15 cellular contexts compared by ENCODE assay signal in the genomic region with DNA sequence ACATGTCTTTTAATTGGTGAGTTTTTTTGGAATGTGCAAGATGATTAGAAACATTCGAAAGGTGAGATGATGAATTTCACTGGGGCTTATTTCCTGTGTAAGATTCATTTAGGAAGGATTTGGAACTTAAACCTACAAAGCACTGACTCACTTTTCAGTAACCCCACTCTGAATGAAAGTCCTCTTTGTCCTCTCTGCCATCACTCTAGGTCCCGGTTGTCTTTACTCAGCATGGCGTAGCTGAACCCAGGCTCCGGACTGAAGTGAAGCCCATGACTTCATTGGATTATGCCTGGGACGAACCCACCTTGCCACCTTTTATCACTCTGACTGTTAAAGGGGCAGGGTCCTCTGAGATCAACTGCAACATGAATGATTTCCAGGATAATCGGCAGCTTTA.
DNase-seq lines count a peak whose midpoint lies in the region; ATAC-seq, FAIRE-seq and TF ChIP-seq lines count a peak whose summit lies in the region.
"Had no signal": no experiment of that assay in that cellular context is flagged by ENCODE, and none has a peak within 500 bp of the region (broad histone marks: within the 10 kb centered on the region; RNA-seq: fewer than 3 reads in every experiment).

No MANE protein-coding gene starts in this region.

- no peak overlapping the region for H3K9ac ChIP-seq in astrocyte (ENCODE audit: low read length)
- H3K9ac ChIP-seq in kidney (ENCODE audit: low read length in 2 of 2): no peak overlapping the region

- H3K9me3 Mint-ChIP-seq in astrocyte (ENCODE audit: unreplicated experiment): no peaks in the 10 kb centered on the region
- H3K9me3 Mint-ChIP-seq in nephron: no peaks in the 10 kb centered on the region
- H3K9me3 Mint-ChIP-seq: CD8-positive, alpha-beta T cell; IgD-negative memory B cell had no signal

- DNase-seq in ELR (ENCODE audit: low read depth): peak; percentile 13
- peak; percentile 12 for DNase-seq in M059J (ENCODE audit: low read depth)
- DNase-seq in astrocyte (ENCODE audit: low read depth): peak; percentile 26
- no peak for DNase-seq in anterior cingulate cortex (lab: John Stamatoyannopoulos, UW)
- DNase-seq in kidney: no peak
- DNase-seq: BE2C; CD8-positive, alpha-beta T cell; NCI-H1417; NCI-H1930; NCI-H2171; NCI-H774; SHP77 treated with DMSO at 0.1 percent for 48 hours had no signal

- TF ChIP-seq CTCF in astrocyte (IDR thresholded peaks at IDR 0.05; ENCODE audit: insufficient read depth, low read depth, low read length) (no peak), nephron (IDR thresholded peaks at IDR 0.05; ENCODE audit: unreplicated experiment in 3 of 3) (no peak), kidney (IDR thresholded peaks at IDR 0.05; ENCODE audit: borderline replicate concordance, extremely low read depth, insufficient read depth) (no peak)

- H3K27me3 Mint-ChIP-seq in astrocyte (ENCODE audit: low read depth, unreplicated experiment) (no peaks in the 10 kb centered on the region), nephron (ENCODE audit: low read depth) (no peaks in the 10 kb centered on the region)
- H3K27me3 Mint-ChIP-seq: IgD-negative memory B cell had no signal

- H3K27ac Mint-ChIP-seq in astrocyte (ENCODE audit: unreplicated experiment): no peak overlapping the region
- peak overlapping the region; percentile 55 to 80 (median 56) for H3K27ac Mint-ChIP-seq in nephron
- H3K27ac Mint-ChIP-seq: CD8-positive, alpha-beta T cell; IgD-negative memory B cell had no signal

- no peaks in the 10 kb centered on the region for H4K20me1 ChIP-seq in astrocyte (ENCODE audit: insufficient read depth, low read length)

- H3K9me3 ChIP-seq in astrocyte (ENCODE audit: insufficient read depth, low read depth, low read length) (no peaks in the 10 kb centered on the region), kidney (ENCODE audit: control insufficient read depth in 1 of 2, low read length in 2 of 2) (no peaks in the 10 kb centered on the region)
- H3K9me3 ChIP-seq: BE2C had no signal

- H3K4me1 Mint-ChIP-seq in astrocyte (ENCODE audit: low read depth, unreplicated experiment) (no peaks in the 10 kb centered on the region), nephron (peaks cover 40% of the 10 kb centered on the region)
- H3K4me1 Mint-ChIP-seq: IgD-negative memory B cell had no signal

- H2AFZ ChIP-seq in astrocyte (ENCODE audit: low read depth, low read length): no peak overlapping the region

- peak overlapping the region; percentile 15 for H3K4me2 ChIP-seq in astrocyte (ENCODE audit: low read length)

- no peaks in the 10 kb centered on the region for H3K27me3 ChIP-seq in astrocyte (ENCODE audit: insufficient read depth, low read length)
- H3K27me3 ChIP-seq: BE2C had no signal

- H3K27ac ChIP-seq in astrocyte (ENCODE audit: low read depth, low read length) (peak overlapping the region; percentile 6), kidney (ENCODE audit: low read depth in 2 of 2, low read length in 2 of 2) (peak overlapping the region in 1 of 2 donors; percentile 20)

- H3K36me3 Mint-ChIP-seq in astrocyte (ENCODE audit: low read depth, unreplicated experiment) (peaks cover 11% of the 10 kb centered on the region), nephron (ENCODE audit: low read depth) (peaks cover 60% of the 10 kb centered on the region)

- intact Hi-C loops in kidney (cut with DNase I): no loop called here

- no peaks in the 10 kb centered on the region for H3K79me2 ChIP-seq in astrocyte (ENCODE audit: insufficient read depth, low read length)

- FAIRE-seq in astrocyte (lab: Jason Lieb, UNC) (no peak), kidney (lab: Jason Lieb, UNC) (no peak)

- H3K4me3 ChIP-seq in astrocyte (ENCODE audit: insufficient read depth, low read depth, low read length): no peak overlapping the region
- H3K4me3 ChIP-seq in kidney (ENCODE audit: low read length in 2 of 2): no peak overlapping the region

- ATAC-seq in HG03196 (IDR thresholded peaks at IDR 0.05; ENCODE audit: unreplicated experiment): no peak
- ATAC-seq: CD8-positive, alpha-beta T cell had no signal

- H3K4me1 ChIP-seq in astrocyte (ENCODE audit: insufficient read depth, low read length) (peaks cover 10% of the 10 kb centered on the region), kidney (ENCODE audit: control insufficient read depth in 1 of 2, insufficient read depth in 1 of 2, low read depth in 1 of 2, low read length in 2 of 2) (peaks cover 0 to 24% of the 10 kb centered on the region in 2 donors)
- H3K4me1 ChIP-seq: BE2C had no signal

- peaks cover 7% of the 10 kb centered on the region for H3K36me3 ChIP-seq in astrocyte (ENCODE audit: insufficient read depth, low read length)
- peaks cover 8 to 10% of the 10 kb centered on the region in 2 donors for H3K36me3 ChIP-seq in kidney (ENCODE audit: control insufficient read depth in 1 of 2, insufficient read depth in 2 of 2, low read length in 2 of 2)
- H3K36me3 ChIP-seq: BE2C had no signal

- H3K4me3 Mint-ChIP-seq in astrocyte (ENCODE audit: unreplicated experiment) (no peak overlapping the region), nephron (no peak overlapping the region)
- H3K4me3 Mint-ChIP-seq: CD8-positive, alpha-beta T cell; IgD-negative memory B cell had no signal

Comparison
In these comparisons a context has a peak if more than half of its experiments do, and no peak if none do; other contexts are left out.
1. DNase-seq: peak in ELR (single experiment), M059J (single experiment) and astrocyte (single experiment); none in anterior cingulate cortex (0 of 58) and kidney (single experiment).